8 cellular contexts compared by ENCODE assay signal in genomic region chr1:206461602-206462455, GRCh38. TPM values are rescaled to one million over a fixed set of nuclear protein-coding genes. Genes with fewer than 3 reads are reported as not detected.
DNase-seq lines count a peak whose midpoint lies in the region; ATAC-seq lines count a peak whose summit lies in the region.

No MANE protein-coding gene starts in this region.

- DNase-seq in G401 (ENCODE audit: low spot score) (peak; percentile 84), NCI-H82 treated with DMSO at 0.1 percent for 48 hours (lab: John Stamatoyannopoulos, UW; ENCODE audit: unreplicated experiment) (peak; percentile 58), midbrain (lab: John Stamatoyannopoulos, UW) (peak; percentile 81)
- DNase-seq in activated CD8-positive, alpha-beta T cell treated with anti-CD3 and anti-CD28 coated beads, Interleukin-2, amount 10 ng/mL, durations not matched to agents 7 days and 5 days = peak; percentile 88
- peak; percentile 60 for DNase-seq in effector CD8-positive, alpha-beta T cell (lab: John Stamatoyannopoulos, UW)
- DNase-seq in stimulated activated effector memory CD8-positive, alpha-beta T cell treated with anti-CD3 and anti-CD28 coated beads, Interleukin-12 subunit alpha, Interleukin-12 subunit beta, amount 100 ng/mL, for 72 hours (ENCODE audit: low spot score in 2 of 2) = peak; percentile 59 to 86

- H3K4me1 Mint-ChIP-seq in activated CD8-positive, alpha-beta T cell treated with anti-CD3 and anti-CD28 coated beads, Interleukin-2, amount 10 ng/mL, durations not matched to agents 7 days and 5 days (ENCODE audit: low read depth) = peaks cover 43% of the 10 kb centered on the region
- peaks cover 40% of the 10 kb centered on the region for H3K4me1 Mint-ChIP-seq in stimulated activated effector memory CD8-positive, alpha-beta T cell treated with anti-CD3 and anti-CD28 coated beads, Interleukin-12 subunit alpha, Interleukin-12 subunit beta, amount 100 ng/mL, for 72 hours

- POLR2A ChIA-PET in activated CD8-positive, alpha-beta T cell treated with anti-CD3 and anti-CD28 coated beads, Interleukin-2, amount 10 ng/mL, durations not matched to agents 7 days and 5 days (lab: Charles Lee) = interaction anchor here (1.0 to 1.9 kb wide), 2 partner anchors 9 to 18 kb away, joined by 3 to 13 read pairs; partner anchors contain the start of gene IKBKE

- peaks cover 15% of the 10 kb centered on the region for H3K36me3 Mint-ChIP-seq in activated CD8-positive, alpha-beta T cell treated with anti-CD3 and anti-CD28 coated beads, Interleukin-2, amount 10 ng/mL, durations not matched to agents 7 days and 5 days (ENCODE audit: low read depth)
- H3K36me3 Mint-ChIP-seq in stimulated activated effector memory CD8-positive, alpha-beta T cell treated with anti-CD3 and anti-CD28 coated beads, Interleukin-12 subunit alpha, Interleukin-12 subunit beta, amount 100 ng/mL, for 72 hours = no peaks in the 10 kb centered on the region

- ATAC-seq in HG03103 (IDR thresholded peaks at IDR 0.05; ENCODE audit: low read depth, unreplicated experiment) (peak; percentile 55), GM18517 (IDR thresholded peaks at IDR 0.05; ENCODE audit: unreplicated experiment) (no peak)
- ATAC-seq in activated CD8-positive, alpha-beta T cell treated with anti-CD3 and anti-CD28 coated beads, Interleukin-2, amount 10 ng/mL, durations not matched to agents 7 days and 5 days = peak; percentile 73
- ATAC-seq in stimulated activated effector memory CD8-positive, alpha-beta T cell treated with anti-CD3 and anti-CD28 coated beads, Interleukin-12 subunit alpha, Interleukin-12 subunit beta, amount 100 ng/mL, for 72 hours = peak; percentile 66

- H3K4me3 Mint-ChIP-seq in activated CD8-positive, alpha-beta T cell treated with anti-CD3 and anti-CD28 coated beads, Interleukin-2, amount 10 ng/mL, durations not matched to agents 7 days and 5 days = no peak overlapping the region
- H3K4me3 Mint-ChIP-seq in stimulated activated effector memory CD8-positive, alpha-beta T cell treated with anti-CD3 and anti-CD28 coated beads, Interleukin-12 subunit alpha, Interleukin-12 subunit beta, amount 100 ng/mL, for 72 hours = no peak overlapping the region

- CTCF ChIA-PET in activated CD8-positive, alpha-beta T cell treated with anti-CD3 and anti-CD28 coated beads, Interleukin-2, amount 10 ng/mL, durations not matched to agents 7 days and 5 days (lab: Charles Lee) = interaction anchor here (0.6 to 5.9 kb wide), 29 partner anchors 9 to 520 kb away, joined by 3 to 94 read pairs (median 6); partner anchors contain the start of genes EIF2D, FAM72A, IKBKE and RASSF5

- in situ Hi-C loops in G401 (cut with HindIII; ENCODE audit: low sequenced_read_pairs) = no loop called here

- H3K27ac Mint-ChIP-seq in activated CD8-positive, alpha-beta T cell treated with anti-CD3 and anti-CD28 coated beads, Interleukin-2, amount 10 ng/mL, durations not matched to agents 7 days and 5 days = no peak overlapping the region
- peak overlapping the region; percentile 48 for H3K27ac Mint-ChIP-seq in stimulated activated effector memory CD8-positive, alpha-beta T cell treated with anti-CD3 and anti-CD28 coated beads, Interleukin-12 subunit alpha, Interleukin-12 subunit beta, amount 100 ng/mL, for 72 hours

- no peaks in the 10 kb centered on the region for H3K9me3 Mint-ChIP-seq in activated CD8-positive, alpha-beta T cell treated with anti-CD3 and anti-CD28 coated beads, Interleukin-2, amount 10 ng/mL, durations not matched to agents 7 days and 5 days (ENCODE audit: insufficient read depth)
- H3K9me3 Mint-ChIP-seq in stimulated activated effector memory CD8-positive, alpha-beta T cell treated with anti-CD3 and anti-CD28 coated beads, Interleukin-12 subunit alpha, Interleukin-12 subunit beta, amount 100 ng/mL, for 72 hours = no peaks in the 10 kb centered on the region

- H3K27me3 Mint-ChIP-seq in activated CD8-positive, alpha-beta T cell treated with anti-CD3 and anti-CD28 coated beads, Interleukin-2, amount 10 ng/mL, durations not matched to agents 7 days and 5 days (ENCODE audit: low read depth) = no peaks in the 10 kb centered on the region

RNA-seq across cellular contexts. Expression of gene IKBKE, which starts 8.4 kb away (rescaled TPM):
- total RNA-seq in G401 (2014; rRNA removed; shearing (Covaris generic)) = 12.7 and 27.8 TPM in 2 replicates
- 10 to 100 TPM; 68.3 to 70.1 TPM for total RNA-seq in activated CD8-positive, alpha-beta T cell treated with anti-CD3 and anti-CD28 coated beads, Interleukin-2, amount 10 ng/mL, durations not matched to agents 7 days and 5 days

RNA-seq across cellular contexts. Expression of gene RASSF5, which starts 45.5 kb away (rescaled TPM):
- 0.68 TPM in 1 of 2 replicates, not detected in the other for total RNA-seq in G401 (2014; rRNA removed; shearing (Covaris generic))
- total RNA-seq in activated CD8-positive, alpha-beta T cell treated with anti-CD3 and anti-CD28 coated beads, Interleukin-2, amount 10 ng/mL, durations not matched to agents 7 days and 5 days = 100 to 1,000 TPM; 192 to 195 TPM

Comparison
In these comparisons a context has a peak if more than half of its experiments do, and no peak if none do; other contexts are left out.
1. RNA of gene RASSF5, which starts 45.5 kb away (total RNA-seq): 192 to 195 TPM in activated CD8-positive, alpha-beta T cell treated with anti-CD3 and anti-CD28 coated beads, Interleukin-2, amount 10 ng/mL, durations not matched to agents 7 days and 5 days; 0.68 TPM in G401; every median in the first group is over 100 times any median in the second.
2. Peak in every context shown above with its lines, with median percentiles within 50 percentile points of each other: DNase-seq.